Comparison of ENCODE assay signal across 11 cellular contexts in the genomic region with DNA sequence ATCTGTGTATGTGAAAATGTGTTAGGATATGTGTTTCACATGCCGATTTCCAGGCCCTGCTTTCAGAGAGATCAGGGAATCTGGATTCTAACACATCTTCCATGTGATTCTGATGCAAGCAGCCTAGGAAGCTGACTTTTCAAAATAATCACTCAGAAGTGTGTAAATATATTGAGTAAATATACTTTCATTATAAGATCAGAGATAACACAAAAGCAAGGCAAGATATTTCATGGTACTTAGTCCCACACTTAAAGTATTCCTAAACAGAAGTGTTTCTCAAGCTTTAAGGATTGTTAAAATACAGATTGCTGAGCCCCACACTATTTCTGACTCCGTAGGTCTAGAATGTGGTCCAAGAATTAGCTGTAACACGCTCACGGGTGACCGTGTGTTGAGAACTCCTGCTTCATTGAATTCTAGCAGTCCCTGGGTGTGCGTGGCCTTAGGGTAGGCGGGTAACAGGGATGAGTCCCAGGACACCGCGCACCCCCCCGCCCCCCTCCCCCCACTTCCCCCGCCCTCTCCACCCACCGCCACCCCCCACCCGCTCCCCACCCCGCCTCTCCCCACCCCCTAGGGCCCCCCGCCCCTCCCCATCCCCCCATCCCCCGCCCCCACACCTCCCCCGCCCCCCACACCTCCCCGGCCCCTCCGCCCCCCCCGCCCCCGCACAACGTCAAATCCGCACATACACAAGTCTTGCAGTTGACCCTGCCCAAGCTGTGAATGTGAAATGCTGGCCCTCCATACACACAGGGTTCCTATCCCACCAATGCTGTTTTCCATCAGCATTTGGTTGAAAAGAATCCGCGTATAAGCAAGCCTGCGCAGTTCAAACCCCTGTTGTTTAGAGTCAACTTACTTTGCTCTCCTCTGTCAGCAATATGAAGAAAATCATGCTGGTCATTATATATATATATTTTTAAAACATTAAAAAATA.
DNase-seq lines count a peak whose midpoint lies in the region; ATAC-seq and TF ChIP-seq lines count a peak whose summit lies in the region.
"Had no signal": no experiment of that assay in that cellular context is flagged by ENCODE, and none has a peak within 500 bp of the region (broad histone marks: within the 10 kb centered on the region; RNA-seq: fewer than 3 reads in every experiment).

No MANE protein-coding gene starts in this region.

- H3K27ac Mint-ChIP-seq in activated naive CD8-positive, alpha-beta T cell treated with anti-CD3 and anti-CD28 coated beads, Interleukin-2, amount 50 U/mL, for 24 hours: peak overlapping the region; percentile 87
- H3K27ac Mint-ChIP-seq: neural progenitor cell had no signal

- peak overlapping the region; percentile 42 for H3K4me3 Mint-ChIP-seq in activated naive CD8-positive, alpha-beta T cell treated with anti-CD3 and anti-CD28 coated beads, Interleukin-2, amount 50 U/mL, for 24 hours
- H3K4me3 Mint-ChIP-seq: neural progenitor cell had no signal

- no peak overlapping the region for H2AK9ac ChIP-seq in IMR-90 (replicated peaks; ENCODE audit: low read depth, low read length, poor library complexity)

- H3K4me1 Mint-ChIP-seq in activated naive CD8-positive, alpha-beta T cell treated with anti-CD3 and anti-CD28 coated beads, Interleukin-2, amount 50 U/mL, for 24 hours: peaks cover 67% of the 10 kb centered on the region
- H3K4me1 Mint-ChIP-seq: neural progenitor cell had no signal

- H2AFZ ChIP-seq in IMR-90 (replicated peaks; ENCODE audit: low read length, poor library complexity) (peak overlapping the region; percentile 76), osteoblast (ENCODE audit: low read length) (peak overlapping the region; percentile 51)
- H2AFZ ChIP-seq: neural progenitor cell had no signal

- H3K4me1 ChIP-seq in DOHH2 (ENCODE audit: control insufficient read depth, low read length) (peaks cover 73% of the 10 kb centered on the region), IMR-90 (ENCODE audit: control insufficient read depth, insufficient read depth, low read length) (peaks cover 20% of the 10 kb centered on the region), osteoblast (ENCODE audit: insufficient read depth, low read length) (peaks cover 63% of the 10 kb centered on the region)

- POLR2A ChIA-PET in IMR-90 (lab: Charles Lee; ENCODE audit: unreplicated experiment): no interaction called here

- H3K9me2 ChIP-seq in DOHH2 (replicated peaks; ENCODE audit: control insufficient read depth, low read length): no peaks in the 10 kb centered on the region

- no peaks in the 10 kb centered on the region for H4K20me1 ChIP-seq in DOHH2 (ENCODE audit: control insufficient read depth, insufficient read depth, low read depth, low read length)
- no peaks in the 10 kb centered on the region for H4K20me1 ChIP-seq in IMR-90 (ENCODE audit: insufficient read depth, low read length)
- H4K20me1 ChIP-seq in osteoblast (ENCODE audit: insufficient read depth, low read length): no peaks in the 10 kb centered on the region

- H4K5ac ChIP-seq in IMR-90 (ENCODE audit: low read depth, low read length): peak overlapping the region; percentile 96

- BruUV-seq in IMR-90 (replicated peaks; lab: Mats Ljungman, UMichigan): no TSS peak

- in situ Hi-C loops in IMR-90 (cut with MboI; ENCODE audit: low sequenced_read_pairs): loop anchor here (5.0 kb wide), 1 partner anchor 94 kb away; a partner anchor contains a TSS

- no peaks in the 10 kb centered on the region for H3K27me3 ChIP-seq in DOHH2 (ENCODE audit: control insufficient read depth, low read length)
- no peaks in the 10 kb centered on the region for H3K27me3 ChIP-seq in IMR-90 (ENCODE audit: control insufficient read depth, insufficient read depth, low read length)
- H3K27me3 ChIP-seq in osteoblast (ENCODE audit: insufficient read depth, low read length): no peaks in the 10 kb centered on the region
- H3K27me3 ChIP-seq: neural progenitor cell, SJSA1 had no signal

- H3K56ac ChIP-seq in IMR-90 (ENCODE audit: extremely low read depth, insufficient read depth, low read length): peak overlapping the region; percentile 76

- H3K36me3 ChIP-seq in DOHH2 (ENCODE audit: control insufficient read depth, low read length): peaks cover 3% of the 10 kb centered on the region; the same call in 1 of the 2 replicates
- H3K36me3 ChIP-seq in IMR-90 (ENCODE audit: control insufficient read depth, insufficient read depth, low read length): no peaks in the 10 kb centered on the region
- no peaks in the 10 kb centered on the region for H3K36me3 ChIP-seq in osteoblast (ENCODE audit: insufficient read depth, low read length)
- H3K36me3 ChIP-seq: neural progenitor cell, SJSA1 had no signal

- no peaks in the 10 kb centered on the region for H3K27me3 Mint-ChIP-seq in activated naive CD8-positive, alpha-beta T cell treated with anti-CD3 and anti-CD28 coated beads, Interleukin-2, amount 50 U/mL, for 24 hours

- peaks cover 3% of the 10 kb centered on the region; the same call in 1 of the 2 replicates for H3K9me1 ChIP-seq in IMR-90 (ENCODE audit: insufficient read depth, low read length)

- peak overlapping the region; percentile 60 for H3K9ac ChIP-seq in IMR-90 (ENCODE audit: low read depth, low read length)
- H3K9ac ChIP-seq: neural progenitor cell had no signal

- peak overlapping the region; percentile 82 for H3K14ac ChIP-seq in IMR-90 (replicated peaks; ENCODE audit: low read depth, low read length)

- 33% methylated on average over 1 of the region's 26 CpGs; no CpG with 5 or more reads in 1 of the 2 experiments for WGBS in IMR-90 (ENCODE audit: extremely low coverage in 2 of 2, insufficient read length in 1 of 2), 2 experiments

- peaks cover 7% of the 10 kb centered on the region for H3K9me3 Mint-ChIP-seq in activated naive CD8-positive, alpha-beta T cell treated with anti-CD3 and anti-CD28 coated beads, Interleukin-2, amount 50 U/mL, for 24 hours
- H3K9me3 Mint-ChIP-seq: neural progenitor cell had no signal

- peak overlapping the region; percentile 20 for H3K23ac ChIP-seq in IMR-90 (ENCODE audit: low read depth, low read length)

- peak overlapping the region; percentile 97 for H2AK5ac ChIP-seq in IMR-90 (ENCODE audit: low read depth, low read length)

- H3K27ac ChIP-seq in DOHH2 (ENCODE audit: low read depth, low read length) (peak overlapping the region; percentile 89), IMR-90 (ENCODE audit: insufficient read depth, low read length) (peak overlapping the region; percentile 94), osteoblast (ENCODE audit: low read depth, low read length) (peak overlapping the region; percentile 96)
- H3K27ac ChIP-seq: neural progenitor cell, SJSA1 had no signal

- peaks cover 29% of the 10 kb centered on the region for H3F3A ChIP-seq in DOHH2 (ENCODE audit: control insufficient read depth, insufficient read depth)

- CTCF ChIA-PET in IMR-90 (lab: Yijun Ruan, JAX): no interaction called here

- H3K4me2 ChIP-seq in DOHH2 (ENCODE audit: low read length) (peak overlapping the region; percentile 76), IMR-90 (ENCODE audit: low read depth, low read length) (peak overlapping the region; percentile 50), osteoblast (ENCODE audit: insufficient read depth, low read length) (peak overlapping the region; percentile 13)
- H3K4me2 ChIP-seq: neural progenitor cell had no signal

- intact Hi-C loops in IMR-90 (cut with micrococcal nuclease): loop anchor here (1.0 kb wide), 1 partner anchor 49 kb away; no protein-coding TSS in a partner anchor

- peak overlapping the region; percentile 99 for H2BK120ac ChIP-seq in IMR-90 (ENCODE audit: low read depth, low read length)

- H3K9me3 ChIP-seq in DOHH2 (ENCODE audit: control insufficient read depth, insufficient read depth, low read length) (no peaks in the 10 kb centered on the region), IMR-90 (ENCODE audit: control insufficient read depth, insufficient read depth, low read length) (no peaks in the 10 kb centered on the region), osteoblast (ENCODE audit: low read depth, low read length) (no peaks in the 10 kb centered on the region)
- H3K9me3 ChIP-seq: SJSA1 had no signal

- no peaks in the 10 kb centered on the region for H3K79me2 ChIP-seq in DOHH2 (ENCODE audit: control insufficient read depth, low read length)
- H3K79me2 ChIP-seq in osteoblast (ENCODE audit: insufficient read depth, low read length): no peaks in the 10 kb centered on the region

- ATAC-seq in IMR-90 (ENCODE audit: low read depth): no peak
- ATAC-seq in activated naive CD8-positive, alpha-beta T cell treated with anti-CD3 and anti-CD28 coated beads, Interleukin-2, amount 50 U/mL, for 24 hours: no peak
- no peak for ATAC-seq in HG03457 (IDR thresholded peaks at IDR 0.05; ENCODE audit: unreplicated experiment)
- ATAC-seq in HG03469 (IDR thresholded peaks at IDR 0.05; ENCODE audit: unreplicated experiment): no peak

- no peaks in the 10 kb centered on the region for H3K36me3 Mint-ChIP-seq in activated naive CD8-positive, alpha-beta T cell treated with anti-CD3 and anti-CD28 coated beads, Interleukin-2, amount 50 U/mL, for 24 hours (ENCODE audit: low read depth)
- H3K36me3 Mint-ChIP-seq: neural progenitor cell had no signal

- peak overlapping the region; percentile 100 for H2BK5ac ChIP-seq in IMR-90 (ENCODE audit: low read depth, low read length, poor library complexity, severe bottlenecking)

- H3K79me1 ChIP-seq in IMR-90 (ENCODE audit: low read depth in 1 of 2, low read length in 2 of 2): peaks cover 0 to 7% of the 10 kb centered on the region in 2 experiments; a peak in 2 of 4 replicates

- dilution Hi-C loops in IMR-90 (cut with HindIII; ENCODE audit: low sequenced_read_pairs, unreplicated experiment): no loop called here

- no peak for TF ChIP-seq RAD21 in IMR-90 (IDR thresholded peaks at IDR 0.05; ENCODE audit: low read length)

- H3K4me3 ChIP-seq in DOHH2 (ENCODE audit: low read length) (peak overlapping the region; percentile 72), IMR-90 (ENCODE audit: insufficient read depth, low read depth, low read length) (no peak overlapping the region), osteoblast (ENCODE audit: insufficient read depth, low read length) (no peak overlapping the region)
- H3K4me3 ChIP-seq: neural progenitor cell, SJSA1 had no signal

- peak overlapping the region; percentile 100 for H3K18ac ChIP-seq in IMR-90 (ENCODE audit: low read depth, low read length)

- TF ChIP-seq CTCF in DOHH2 (IDR thresholded peaks at IDR 0.05; ENCODE audit: low read depth, low read length, poor library complexity, severe bottlenecking) (no peak), IMR-90 (conservative IDR thresholded peaks at IDR 0.05; ENCODE audit: low read depth, low read length) (no peak), osteoblast (IDR thresholded peaks at IDR 0.05; ENCODE audit: extremely low read depth, low read depth, low read length) (no peak)

- H4K91ac ChIP-seq in IMR-90 (ENCODE audit: insufficient read depth, low read depth, low read length): peak overlapping the region; percentile 96

- H2BK20ac ChIP-seq in IMR-90 (ENCODE audit: low read depth, low read length): peak overlapping the region; percentile 98

- DNase-seq in IMR-90 (peak; percentile 42), osteoblast (ENCODE audit: insufficient read length, low spot score, missing footprints) (no peak), kidney glomerular epithelial cell (lab: John Stamatoyannopoulos, UW) (no peak)
- DNase-seq in activated naive CD8-positive, alpha-beta T cell treated with anti-CD3 and anti-CD28 coated beads, Interleukin-2, amount 50 U/mL, for 24 hours: no peak
- DNase-seq: hypothalamus, NCI-H2081 treated with DMSO at 0.1 percent for 48 hours had no signal

- H2BK15ac ChIP-seq in IMR-90 (ENCODE audit: low read depth, low read length): peak overlapping the region; percentile 97

- H4K8ac ChIP-seq in IMR-90 (ENCODE audit: low read depth in 2 of 2, low read length in 2 of 2): peak overlapping the region; percentile 77 to 96

- no peak for TF ChIP-seq POLR2A in IMR-90 (IDR thresholded peaks at IDR 0.05; ENCODE audit: low read depth, low read length)

- H3K4ac ChIP-seq in IMR-90 (ENCODE audit: low read depth, low read length): peak overlapping the region; percentile 97

Comparison
In these comparisons a context has a peak if more than half of its experiments do, and no peak if none do; other contexts are left out.
1. H3K4me2 ChIP-seq: peak in every context shown above with its lines; median percentile 76 in DOHH2; 50 in IMR-90; 13 in osteoblast.